Comparison of ENCODE assay signal across 26 cellular contexts in the genomic region with DNA sequence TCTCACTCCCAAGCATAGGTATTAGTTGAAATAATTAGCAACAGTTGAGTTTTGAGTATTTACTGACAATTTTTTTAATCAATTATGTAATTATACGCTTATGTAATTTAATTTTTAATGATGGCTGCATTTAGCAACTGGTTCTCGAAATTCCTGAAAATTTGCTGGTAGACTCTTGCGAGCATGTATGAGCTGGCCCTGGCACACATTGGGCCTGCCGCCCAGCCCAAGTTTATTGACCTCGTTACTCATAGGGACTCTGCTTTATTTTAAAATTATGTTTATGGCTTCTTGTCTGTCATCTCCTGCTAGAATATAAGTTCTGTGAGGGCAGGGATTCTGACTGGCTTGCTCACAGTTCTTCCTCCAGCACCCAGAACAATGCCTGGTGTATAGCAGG. TPM values are rescaled to one million over a fixed set of nuclear protein-coding genes. Genes with fewer than 3 reads are reported as not detected.
"Had no signal": no experiment of that assay in that cellular context is flagged by ENCODE, and none has a peak within 500 bp of the region (broad histone marks: within the 10 kb centered on the region; RNA-seq: fewer than 3 reads in every experiment).

No MANE protein-coding gene starts in this region.

- H3K4me2 ChIP-seq: PC-9 had no signal

- H3K27me3 ChIP-seq: Peyer's patch, SJCRH30 had no signal

- H3K4me1 ChIP-seq: Peyer's patch, SJCRH30 had no signal

- H3K4me3 ChIP-seq: PC-9, Peyer's patch, SJCRH30 had no signal

- H3K27ac ChIP-seq: PC-9, Peyer's patch, SJCRH30 had no signal

- DNase-seq: IMR-90; Karpas-422; KG1; MM.1S; NCI-H1092 treated with DMSO at 0.1 percent for 48 hours; NCI-H1436; NCI-H187; NCI-H2029; NCI-H2081 treated with DMSO at 0.1 percent for 48 hours; NCI-H2171; NCI-H226; NCI-H446; NCI-H510A; NCI-H524 treated with DMSO at 0.1 percent for 48 hours; NCI-H69; NCI-H774; NK-92 treated with Interleukin-12 subunit alpha and Interleukin-12 subunit beta, amount 100 ng/mL, for 24 hours; PC-9; Peyer's patch; SHP77 treated with DMSO at 0.1 percent for 48 hours; SJCRH30 had no signal

- H3K9me3 ChIP-seq: Peyer's patch, SJCRH30 had no signal

- H3K36me3 ChIP-seq: Peyer's patch, SJCRH30 had no signal

- H2AFZ ChIP-seq: PC-9 had no signal

- ATAC-seq: Right ventricle myocardium inferior, SK-N-SH treated with all-trans-retinoic acid at 6 μM for 48 hours had no signal

RNA-seq across cellular contexts. Expression of a gene that starts 6.7 kb away (rescaled TPM):
- total RNA-seq: HT-29, IMR-90, RPMI7951, SJCRH30 had no signal
- polyA plus RNA-seq: IMR-90 had no signal

RNA-seq across cellular contexts. Expression of a gene that starts 11.1 kb away (rescaled TPM):
- total RNA-seq: HT-29, IMR-90, OCI-LY7, PC-9, Right ventricle myocardium inferior, RPMI7951, SJCRH30 had no signal
- polyA plus RNA-seq: IMR-90 had no signal

RNA-seq across cellular contexts. Expression of a gene that starts 41.2 kb away (rescaled TPM):
- total RNA-seq: IMR-90, OCI-LY7, PC-9, Right ventricle myocardium inferior, RPMI7951, SJCRH30 had no signal
- polyA plus RNA-seq: IMR-90 had no signal

RNA-seq across cellular contexts. Expression of a gene that starts 48.7 kb away (rescaled TPM):
- total RNA-seq: HT-29, IMR-90, OCI-LY7, PC-9, RPMI7951, SJCRH30 had no signal
